In the genomic region with DNA sequence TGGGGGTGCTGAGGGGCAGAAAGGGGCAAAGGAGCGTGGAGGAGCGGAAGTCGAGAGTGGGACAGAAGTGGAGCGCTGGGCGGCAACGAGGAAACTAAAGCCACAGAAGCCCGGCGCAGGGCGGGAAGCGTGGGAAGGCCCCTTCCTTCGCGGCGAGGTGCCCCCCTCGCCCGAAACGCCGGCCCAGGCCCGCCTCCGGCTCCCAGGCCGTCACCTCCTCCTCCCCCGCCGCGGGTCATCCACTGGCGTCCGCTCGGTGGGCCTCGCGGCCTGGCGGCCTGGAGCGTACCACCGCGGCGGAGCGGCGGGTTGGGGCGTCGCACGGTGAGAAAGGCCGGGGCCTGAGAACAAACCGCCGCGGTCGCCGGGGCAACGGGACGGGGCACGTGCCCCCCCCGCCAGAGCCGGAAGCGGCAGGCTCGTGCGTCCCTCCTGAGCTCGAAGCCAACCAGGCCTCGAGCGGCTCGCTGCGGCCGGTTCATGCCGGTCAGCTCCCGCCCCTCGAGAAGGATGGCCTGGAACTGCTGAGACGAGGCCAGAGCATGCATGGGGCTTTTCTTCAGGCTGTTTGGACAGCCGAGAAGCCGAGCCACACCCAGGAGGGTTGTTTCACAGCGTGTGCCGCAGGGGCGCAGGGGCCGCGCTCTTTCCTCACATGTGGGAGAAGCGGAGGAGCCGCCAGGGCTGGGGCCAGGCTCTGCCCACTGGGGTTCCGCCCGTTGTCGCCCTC, we compare ENCODE assay signal across 8 cellular contexts. TPM values are rescaled to one million over a fixed set of nuclear protein-coding genes. Genes with fewer than 3 reads are reported as not detected.
DNase-seq lines count a peak whose midpoint lies in the region; ATAC-seq, FAIRE-seq and TF ChIP-seq lines count a peak whose summit lies in the region.

TCP11 (minus strand) TSS at position 349 of the 730 bp plus-strand sequence. CDS start 469 bp downstream, outside the sequence.

- H3K27me3 ChIP-seq in HepG2 (ENCODE audit: control insufficient read depth in 1 of 2, insufficient read depth in 2 of 2, low read length in 2 of 2), result peaks cover 0 to 5% of the 10 kb centered on the region in 2 experiments; a peak in 1 of 5 replicates

- H3K9me3 ChIP-seq in HepG2 (ENCODE audit: low read length), result no peaks in the 10 kb centered on the region

- no peak within 1 kb of the TSS for H2AFZ ChIP-seq in HepG2 (ENCODE audit: low read length)

- TF ChIP-seq RAD21 in HepG2 (CRISPR knock-in tag; IDR thresholded peaks at IDR 0.05), result no peak

- no peaks in the 10 kb centered on the region for H4K20me1 ChIP-seq in HepG2 (ENCODE audit: insufficient read depth, low read length)

- in situ Hi-C loops in HepG2 (cut with HindIII; ENCODE audit: extremely low pct_ligation_motif_present, low pct_unique_long_range_greater_than_20kb), result no loop called here

- ATAC-seq in HepG2, result peak; percentile 24; the same call in 2 of the 3 replicates
- ATAC-seq in stimulated activated naive CD8-positive, alpha-beta T cell treated with anti-CD3 and anti-CD28 coated beads, Interleukin-15, Interleukin-2, amounts not matched to agents 100 U/mL and 50 U/mL, for 24 hours, result peak; percentile 55

- H3K36me3 ChIP-seq in HepG2 (replicated peaks in 1 of 2; ENCODE audit: control insufficient read depth in 1 of 2, insufficient read depth in 2 of 2, low read length in 2 of 2), result no peaks in the 10 kb centered on the region

- H3K79me2 ChIP-seq in HepG2 (ENCODE audit: insufficient read depth, low read length), result no peaks in the 10 kb centered on the region

- TF ChIP-seq CTCF in NB4 (IDR thresholded peaks at IDR 0.05; ENCODE audit: low read depth, low read length) (no peak), HepG2 (CRISPR knock-in tag; IDR thresholded peaks at IDR 0.05) (no peak)

- H3K4me3 ChIP-seq in NB4 (ENCODE audit: low read depth, low read length) (no peak within 1 kb of the TSS), HepG2 (replicated peaks in 1 of 3; ENCODE audit: insufficient read depth in 1 of 3, low read depth in 2 of 3, low read length in 3 of 3) (peak within 1 kb of the TSS in 1 of 3 experiments; percentile 31; a peak in 2 of 6 replicates)

- peak; percentile 9 for DNase-seq in NB4 (ENCODE audit: low read depth)
- peak; percentile 45 for DNase-seq in activated naive CD4-positive, alpha-beta T cell treated with anti-CD3 and anti-CD28 coated beads, Interleukin-2, amount 50 U/mL, for 16 hours
- DNase-seq in HepG2 (ENCODE audit: low spot score), result no peak
- peak; percentile 56 for DNase-seq in stimulated activated naive CD8-positive, alpha-beta T cell treated with anti-CD3 and anti-CD28 coated beads, Interleukin-15, Interleukin-2, amounts not matched to agents 100 U/mL and 50 U/mL, for 24 hours
- no peak for DNase-seq in NCI-H345 treated with DMSO at 0.1 percent for 48 hours (lab: John Stamatoyannopoulos, UW; ENCODE audit: unreplicated experiment)
- DNase-seq in hippocampal formation (lab: John Stamatoyannopoulos, UW), result no peak
- no peak for DNase-seq in DMS153 treated with DMSO at 0.1 percent for 48 hours (lab: John Stamatoyannopoulos, UW; ENCODE audit: unreplicated experiment)
- DNase-seq in NCI-H1092 (lab: John Stamatoyannopoulos, UW), result no peak

- BruUV-seq in HepG2 (replicated peaks; lab: Mats Ljungman, UMichigan), result no TSS peak

- intact Hi-C loops in HepG2 (cut with micrococcal nuclease; ENCODE audit: unreplicated experiment), result loop anchor here (1.0 to 10.0 kb wide), 2 partner anchors 155 to 276 kb away; no protein-coding TSS in a partner anchor

- 81% methylated on average over 63 of the region's 74 CpGs for WGBS in HepG2 (ENCODE audit: low lambda C conversion rate)

- TF ChIP-seq POLR2A in NB4 (IDR thresholded peaks at IDR 0.05; ENCODE audit: extremely low read depth, insufficient read length) (no peak), HepG2 (IDR thresholded peaks at IDR 0.05; ENCODE audit: insufficient read depth in 1 of 2, low read depth in 2 of 2, low read length in 2 of 2) (no peak)

- no peak within 1 kb of the TSS for H3K27ac ChIP-seq in HepG2 (ENCODE audit: extremely low read length, insufficient read depth, low read length)

- CTCF ChIA-PET in HepG2 (lab: Yijun Ruan, JAX; ENCODE audit: low intra/inter-chr PET ratio, low total read pairs), result interaction anchor here (2.1 to 4.2 kb wide), 2 partner anchors 63 to 155 kb away, joined by 9 to 44 read pairs; no protein-coding TSS in a partner anchor

- TF ChIP-seq EP300 in HepG2 (IDR thresholded peaks at IDR 0.05; ENCODE audit: low read depth in 2 of 2, low read length in 2 of 2) (no peak), HepG2 (CRISPR knock-in tag; IDR thresholded peaks at IDR 0.05; ENCODE audit: borderline replicate concordance) (no peak)

- H3K9ac ChIP-seq in HepG2 (ENCODE audit: insufficient read depth, low read depth, low read length), result no peak within 1 kb of the TSS

- POLR2A ChIA-PET in HepG2 (lab: Yijun Ruan, JAX), result no interaction called here

- FAIRE-seq in HepG2 (lab: Jason Lieb, UNC), result no peak

- peak within 1 kb of the TSS; percentile 65 for H3K4me2 ChIP-seq in HepG2 (ENCODE audit: low read depth, low read length)

- peaks cover 36% of the 10 kb centered on the region for H3K4me1 ChIP-seq in HepG2 (ENCODE audit: insufficient read depth, low read length)

TF ChIP-seq in HepG2, 621 proteins besides CTCF, POLR2A, EP300 and RAD21:
- TF ChIP-seq HOXA3 (CRISPR knock-in tag; IDR thresholded peaks at IDR 0.05) (0 out of 2 replicates have a peak, but pooled peaks have one; percentile 9), ZNF891 (CRISPR knock-in tag; IDR thresholded peaks at IDR 0.05) (no peak), ZSCAN25 (CRISPR knock-in tag; IDR thresholded peaks at IDR 0.05) (no peak), NAIF1 (CRISPR knock-in tag; IDR thresholded peaks at IDR 0.05; ENCODE audit: borderline replicate concordance) (no peak)
- TF ChIP-seq, protein P1, sequence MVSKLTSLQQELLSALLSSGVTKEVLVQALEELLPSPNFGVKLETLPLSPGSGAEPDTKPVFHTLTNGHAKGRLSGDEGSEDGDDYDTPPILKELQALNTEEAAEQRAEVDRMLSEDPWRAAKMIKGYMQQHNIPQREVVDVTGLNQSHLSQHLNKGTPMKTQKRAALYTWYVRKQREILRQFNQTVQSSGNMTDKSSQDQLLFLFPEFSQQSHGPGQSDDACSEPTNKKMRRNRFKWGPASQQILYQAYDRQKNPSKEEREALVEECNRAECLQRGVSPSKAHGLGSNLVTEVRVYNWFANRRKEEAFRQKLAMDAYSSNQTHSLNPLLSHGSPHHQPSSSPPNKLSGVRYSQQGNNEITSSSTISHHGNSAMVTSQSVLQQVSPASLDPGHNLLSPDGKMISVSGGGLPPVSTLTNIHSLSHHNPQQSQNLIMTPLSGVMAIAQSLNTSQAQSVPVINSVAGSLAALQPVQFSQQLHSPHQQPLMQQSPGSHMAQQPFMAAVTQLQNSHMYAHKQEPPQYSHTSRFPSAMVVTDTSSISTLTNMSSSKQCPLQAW (CRISPR knock-in tag; IDR thresholded peaks at IDR 0.05), result no peak
- TF ChIP-seq, protein P2, sequence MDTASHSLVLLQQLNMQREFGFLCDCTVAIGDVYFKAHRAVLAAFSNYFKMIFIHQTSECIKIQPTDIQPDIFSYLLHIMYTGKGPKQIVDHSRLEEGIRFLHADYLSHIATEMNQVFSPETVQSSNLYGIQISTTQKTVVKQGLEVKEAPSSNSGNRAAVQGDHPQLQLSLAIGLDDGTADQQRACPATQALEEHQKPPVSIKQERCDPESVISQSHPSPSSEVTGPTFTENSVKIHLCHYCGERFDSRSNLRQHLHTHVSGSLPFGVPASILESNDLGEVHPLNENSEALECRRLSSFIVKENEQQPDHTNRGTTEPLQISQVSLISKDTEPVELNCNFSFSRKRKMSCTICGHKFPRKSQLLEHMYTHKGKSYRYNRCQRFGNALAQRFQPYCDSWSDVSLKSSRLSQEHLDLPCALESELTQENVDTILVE (CRISPR knock-in tag; IDR thresholded peaks at IDR 0.05), result no peak

RNA-seq across cellular contexts. Expression of gene TCP11, which starts in this region (rescaled TPM):
- not detected in 2 replicates for total RNA-seq in HepG2 (2016; rRNA removed; fragmentation: Illumina TruSeq; extraction: Trizol)
- total RNA-seq in HepG2 (2016; cell fraction: cytosol; rRNA removed; fragmentation: Illumina TruSeq; extraction: Trizol; ENCODE audit: low read depth), result not detected in 2 replicates
- not detected in 2 replicates for total RNA-seq in HepG2 (2016; cell fraction: insoluble cytoplasmic fraction; rRNA removed; fragmentation: Illumina TruSeq; extraction: Trizol)
- total RNA-seq in HepG2 (2016; cell fraction: membrane; rRNA removed; fragmentation: Illumina TruSeq; extraction: Trizol), result not detected in 2 replicates
- not detected in 2 replicates for total RNA-seq in HepG2 (2016; cell fraction: nucleus; rRNA removed; fragmentation: Illumina TruSeq; extraction: Trizol)
- polyA plus RNA-seq in HepG2 (2011; rRNA removed), result 0.04 TPM in 1 of 2 replicates, not detected in the other
- not detected in 2 replicates for polyA plus RNA-seq in HepG2 (2011; cell fraction: cytosol; rRNA removed)
- not detected in 2 replicates for polyA plus RNA-seq in HepG2 (2011; cell fraction: nucleus; rRNA removed)
- not detected in 2 replicates for polyA plus RNA-seq in HepG2 (2012)
- not detected in 2 replicates for polyA plus RNA-seq in HepG2 (2016; cell fraction: cytosol; fragmentation: Illumina TruSeq; extraction: Trizol; ENCODE audit: low read depth)
- polyA plus RNA-seq in HepG2 (2016; cell fraction: insoluble cytoplasmic fraction; fragmentation: Illumina TruSeq; extraction: Trizol; ENCODE audit: low read depth), result not detected in 2 replicates
- not detected in 2 replicates for polyA plus RNA-seq in HepG2 (2016; cell fraction: membrane; fragmentation: Illumina TruSeq; extraction: Trizol; ENCODE audit: low read depth)
- polyA plus RNA-seq in HepG2 (2016; cell fraction: nucleus; fragmentation: Illumina TruSeq; extraction: Trizol; ENCODE audit: insufficient read depth, low read depth), result not detected in 2 replicates
- not detected in 2 replicates for polyA minus RNA-seq in HepG2 (2011; rRNA and poly(A)+ RNA removed; ENCODE audit: low replicate concordance)
- polyA minus RNA-seq in HepG2 (2011; cell fraction: cytosol; rRNA and poly(A)+ RNA removed), result not detected in 2 replicates
- not detected in 2 replicates for polyA minus RNA-seq in HepG2 (2011; cell fraction: nucleus; rRNA and poly(A)+ RNA removed)

Comparison
In these comparisons a context has a peak if more than half of its experiments do, and no peak if none do; other contexts are left out.
1. Peak in ATAC-seq and H3K4me2 ChIP-seq in HepG2; RNA of the gene not detected or under 1 TPM.
2. DNase-seq: peak in NB4 (single experiment), activated naive CD4-positive, alpha-beta T cell treated with anti-CD3 and anti-CD28 coated beads, Interleukin-2, amount 50 U/mL, for 16 hours (single experiment) and stimulated activated naive CD8-positive, alpha-beta T cell treated with anti-CD3 and anti-CD28 coated beads, Interleukin-15, Interleukin-2, amounts not matched to agents 100 U/mL and 50 U/mL, for 24 hours (single experiment); none in HepG2 (single experiment), NCI-H345 treated with DMSO at 0.1 percent for 48 hours (single experiment), hippocampal formation (0 of 2), DMS153 treated with DMSO at 0.1 percent for 48 hours (single experiment) and NCI-H1092 (single experiment).